ENCODE assay signal across 13 cellular contexts in the genomic region with DNA sequence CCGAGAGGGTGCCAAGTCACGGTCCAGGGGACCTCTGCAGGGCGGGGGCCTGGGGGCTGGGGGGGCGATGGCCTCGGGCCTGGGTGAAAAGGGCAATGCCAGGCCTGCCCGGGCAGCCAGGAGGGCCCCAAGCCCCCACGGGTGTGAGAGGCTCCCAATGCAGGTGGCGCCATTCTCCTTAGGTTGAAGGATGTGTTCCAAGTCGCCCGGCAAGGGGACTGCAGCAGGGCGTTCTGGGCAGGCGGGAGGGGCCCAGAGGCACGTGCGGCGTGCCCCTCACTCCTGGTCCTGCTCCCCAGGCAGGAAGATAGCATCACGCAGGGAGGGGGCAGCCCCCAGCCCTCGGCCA. TPM values are rescaled to one million over a fixed set of nuclear protein-coding genes. Genes with fewer than 3 reads are reported as not detected.
DNase-seq lines count a peak whose midpoint lies in the region; ATAC-seq and TF ChIP-seq lines count a peak whose summit lies in the region.
"Had no signal": no experiment of that assay in that cellular context is flagged by ENCODE, and none has a peak within 500 bp of the region (broad histone marks: within the 10 kb centered on the region; RNA-seq: fewer than 3 reads in every experiment).

No MANE protein-coding gene starts in this region.

- H3K4me1 ChIP-seq in CD8-positive, alpha-beta T cell (ENCODE audit: insufficient read depth, low read length), result peaks cover 21% of the 10 kb centered on the region
- no peaks in the 10 kb centered on the region for H3K4me1 ChIP-seq in GM23338 (ENCODE audit: insufficient read depth)
- peaks cover 0 to 13% (median 0%) of the 10 kb centered on the region in 3 donors for H3K4me1 ChIP-seq in gastroesophageal sphincter

- H3K9me3 Mint-ChIP-seq in CD8-positive, alpha-beta T cell, result no peaks in the 10 kb centered on the region
- no peaks in the 10 kb centered on the region for H3K9me3 Mint-ChIP-seq in GM23338
- H3K9me3 Mint-ChIP-seq in T-cell, result no peaks in the 10 kb centered on the region
- no peaks in the 10 kb centered on the region for H3K9me3 Mint-ChIP-seq in naive B cell
- no peaks in the 10 kb centered on the region for H3K9me3 Mint-ChIP-seq in natural killer cell treated with Interleukin-12 subunit alpha and Interleukin-12 subunit beta and Interleukin-15 and Interleukin-18, amount 100 ng/mL, for 72 hours
- H3K9me3 Mint-ChIP-seq: CD8-positive, alpha-beta memory T cell had no signal

- no peaks in the 10 kb centered on the region for H3K79me2 ChIP-seq in GM23338 (replicated peaks; ENCODE audit: insufficient read depth)

- H3K36me3 Mint-ChIP-seq in CD8-positive, alpha-beta T cell, result no peaks in the 10 kb centered on the region
- H3K36me3 Mint-ChIP-seq in GM23338 (ENCODE audit: low read depth) (no peaks in the 10 kb centered on the region), T-cell (no peaks in the 10 kb centered on the region), naive B cell (no peaks in the 10 kb centered on the region)
- no peaks in the 10 kb centered on the region for H3K36me3 Mint-ChIP-seq in natural killer cell treated with Interleukin-12 subunit alpha and Interleukin-12 subunit beta and Interleukin-15 and Interleukin-18, amount 100 ng/mL, for 72 hours
- H3K36me3 Mint-ChIP-seq: CD8-positive, alpha-beta memory T cell had no signal

- no peaks in the 10 kb centered on the region for H3K9me2 ChIP-seq in GM23338 (ENCODE audit: insufficient read depth)

- no peaks in the 10 kb centered on the region for H3K9me3 ChIP-seq in CD8-positive, alpha-beta T cell (ENCODE audit: low read length)
- no peaks in the 10 kb centered on the region for H3K9me3 ChIP-seq in gastroesophageal sphincter

- no peaks in the 10 kb centered on the region for H3K36me3 ChIP-seq in CD8-positive, alpha-beta T cell (ENCODE audit: insufficient read depth, low read length)
- H3K36me3 ChIP-seq in GM23338 (ENCODE audit: insufficient read depth) (no peaks in the 10 kb centered on the region), gastroesophageal sphincter (no peaks in the 10 kb centered on the region)

- peaks cover 10% of the 10 kb centered on the region for H3K4me1 Mint-ChIP-seq in CD8-positive, alpha-beta T cell (ENCODE audit: low read depth)
- H3K4me1 Mint-ChIP-seq in GM23338, result 0 out of 3 replicates have a peak, but pooled peaks cover 2% of the 10 kb centered on the region
- H3K4me1 Mint-ChIP-seq in T-cell, result peaks cover 7 to 15% (median 10%) of the 10 kb centered on the region in 3 donors
- H3K4me1 Mint-ChIP-seq in naive B cell, result peaks cover 12 to 20% (median 16%) of the 10 kb centered on the region in 3 donors
- peaks cover 0 to 5% of the 10 kb centered on the region in 2 donors for H3K4me1 Mint-ChIP-seq in natural killer cell treated with Interleukin-12 subunit alpha and Interleukin-12 subunit beta and Interleukin-15 and Interleukin-18, amount 100 ng/mL, for 72 hours (ENCODE audit: low read depth in 2 of 2)

- CTCF ChIA-PET in CD8-positive, alpha-beta T cell (lab: Charles Lee), result interaction anchor here (0.7 to 2.8 kb wide), 10 partner anchors 9 to 185 kb away, joined by 3 to 11 read pairs (median 5); no protein-coding TSS in a partner anchor
- CTCF ChIA-PET in T-cell (lab: Charles Lee), result no interaction called here

- H2AFZ ChIP-seq in GM23338, result peak overlapping the region; percentile 76; the same call in 1 of the 2 replicates
- H2AFZ ChIP-seq: GM23248 had no signal

- H3K4me3 Mint-ChIP-seq in CD8-positive, alpha-beta T cell, result no peak overlapping the region
- H3K4me3 Mint-ChIP-seq in GM23338, result no peak overlapping the region
- no peak overlapping the region for H3K4me3 Mint-ChIP-seq in T-cell
- H3K4me3 Mint-ChIP-seq in naive B cell, result peak overlapping the region in 1 of 8 donors; percentile 26
- no peak overlapping the region for H3K4me3 Mint-ChIP-seq in natural killer cell treated with Interleukin-12 subunit alpha and Interleukin-12 subunit beta and Interleukin-15 and Interleukin-18, amount 100 ng/mL, for 72 hours

- no CpG with 5 or more reads among the region's 17 CpGs for WGBS in gastroesophageal sphincter (ENCODE audit: low coverage in 1 of 2), 2 donors

- TF ChIP-seq POLR2A in gastroesophageal sphincter (IDR thresholded peaks at IDR 0.05), result no peak

- TF ChIP-seq EP300 in gastroesophageal sphincter (IDR thresholded peaks at IDR 0.05), result no peak

- no peak overlapping the region for H3K27ac ChIP-seq in CD8-positive, alpha-beta T cell (ENCODE audit: low read depth, low read length)
- H3K27ac ChIP-seq in GM23338 (ENCODE audit: low read depth) (no peak overlapping the region), gastroesophageal sphincter (no peak overlapping the region)
- H3K27ac ChIP-seq: GM23248, SK-N-MC had no signal

- POLR2A ChIA-PET in CD8-positive, alpha-beta T cell (lab: Charles Lee), result no interaction called here
- POLR2A ChIA-PET in T-cell (lab: Charles Lee), result no interaction called here

- no peak overlapping the region for H3K27ac Mint-ChIP-seq in CD8-positive, alpha-beta T cell
- no peak overlapping the region for H3K27ac Mint-ChIP-seq in GM23338
- H3K27ac Mint-ChIP-seq in T-cell, result no peak overlapping the region
- H3K27ac Mint-ChIP-seq in naive B cell, result peak overlapping the region in 1 of 6 donors; percentile 45
- no peak overlapping the region for H3K27ac Mint-ChIP-seq in natural killer cell treated with Interleukin-12 subunit alpha and Interleukin-12 subunit beta and Interleukin-15 and Interleukin-18, amount 100 ng/mL, for 72 hours

- H3K27me3 ChIP-seq in CD8-positive, alpha-beta T cell (ENCODE audit: insufficient read depth, low read length), result no peaks in the 10 kb centered on the region
- no peaks in the 10 kb centered on the region for H3K27me3 ChIP-seq in GM23338 (ENCODE audit: insufficient read depth)
- H3K27me3 ChIP-seq in gastroesophageal sphincter, result peaks cover 10% of the 10 kb centered on the region

- H4K20me1 ChIP-seq in GM23338 (replicated peaks; ENCODE audit: insufficient read depth), result no peaks in the 10 kb centered on the region

- no peak for TF ChIP-seq CTCF in CD8-positive, alpha-beta T cell (IDR thresholded peaks at IDR 0.05)
- TF ChIP-seq CTCF in GM23338 (conservative IDR thresholded peaks at IDR 0.05; ENCODE audit: low read depth in 2 of 2) (no peak), gastroesophageal sphincter (IDR thresholded peaks at IDR 0.05) (peak in 1 of 4 experiments; percentile 9)

- H3K4me2 ChIP-seq in GM23338, result no peak overlapping the region

- peak; percentile 22 for ATAC-seq in CD8-positive, alpha-beta T cell
- ATAC-seq in GM23338 (peak; percentile 15), T-cell (replicated peaks in 1 of 4) (peak in 3 of 4 experiments; percentile 13 to 27 (median 17)), naive B cell (ENCODE audit: low read depth in 2 of 2) (peak; percentile 9 to 11), gastroesophageal sphincter (no peak)
- no peak for ATAC-seq in natural killer cell treated with Interleukin-12 subunit alpha and Interleukin-12 subunit beta and Interleukin-15 and Interleukin-18, amount 100 ng/mL, for 72 hours

- no peak for DNase-seq in CD8-positive, alpha-beta T cell
- no peak for DNase-seq in GM23338 (ENCODE audit: low spot score)
- DNase-seq in T-cell, result peak in 2 of 34 experiments; percentile 15 to 32
- DNase-seq in naive B cell, result no peak
- no peak for DNase-seq in iPS-NIHi11 (ENCODE audit: low spot score)
- no peak for DNase-seq in natural killer cell treated with Interleukin-12 subunit alpha and Interleukin-12 subunit beta and Interleukin-15 and Interleukin-18, amount 100 ng/mL, for 72 hours (ENCODE audit: low spot score)
- DNase-seq: NCI-H524 treated with DMSO at 0.1 percent for 48 hours had no signal

- intact Hi-C loops in CD8-positive, alpha-beta T cell (cut with DNase I, micrococcal nuclease), result no loop called here

- no peaks in the 10 kb centered on the region for H3F3A ChIP-seq in GM23338 (replicated peaks; ENCODE audit: low read depth)

- no peaks in the 10 kb centered on the region for H3K27me3 Mint-ChIP-seq in CD8-positive, alpha-beta T cell (ENCODE audit: low read depth)
- peaks cover 3% of the 10 kb centered on the region for H3K27me3 Mint-ChIP-seq in GM23338 (ENCODE audit: insufficient read depth, low read depth, poor library complexity)
- peaks cover 0 to 5% of the 10 kb centered on the region in 2 donors for H3K27me3 Mint-ChIP-seq in T-cell
- H3K27me3 Mint-ChIP-seq in naive B cell, result peaks cover 0 to 7% (median 0%) of the 10 kb centered on the region in 3 donors
- H3K27me3 Mint-ChIP-seq in natural killer cell treated with Interleukin-12 subunit alpha and Interleukin-12 subunit beta and Interleukin-15 and Interleukin-18, amount 100 ng/mL, for 72 hours, result no peaks in the 10 kb centered on the region

- H3K4me3 ChIP-seq in CD8-positive, alpha-beta T cell (ENCODE audit: low read depth, low read length), result no peak overlapping the region
- no peak overlapping the region for H3K4me3 ChIP-seq in GM23338
- H3K4me3 ChIP-seq in gastroesophageal sphincter, result no peak overlapping the region
- H3K4me3 ChIP-seq: GM23248, SK-N-MC had no signal

RNA-seq across cellular contexts. Expression of a gene that starts 0.7 kb away (rescaled TPM):
- total RNA-seq in CD8-positive, alpha-beta T cell, result under 1 TPM in 1 of 2 experiments, not detected in 1; 0.60 TPM
- total RNA-seq in GM23338 (2014; rRNA removed; shearing (Covaris generic)), result not detected in 2 replicates
- polyA plus RNA-seq in GM23338 (2016; fragmentation: Nextera tagmentation; extraction: Ambion mirVana) (not detected in 2 replicates), naive B cell (ENCODE audit: low read depth in 6 of 6) (10 to 100 TPM in 2 of 6 donors, 1 to 10 TPM in 4; 3.9 to 12.2 (median 7.2) TPM)
- total RNA-seq in T-cell (under 1 TPM in 1 of 5 donors, not detected in 4; 0.39 TPM), gastroesophageal sphincter (1 to 10 TPM in 1 of 4 donors, not detected in 3; 1.0 TPM)
- 1 to 10 TPM in 1 of 2 donors, not detected in 1; 1.4 TPM for total RNA-seq in natural killer cell treated with Interleukin-12 subunit alpha and Interleukin-12 subunit beta and Interleukin-15 and Interleukin-18, amount 100 ng/mL, for 72 hours
- total RNA-seq: GM23248, pulmonary artery endothelial cell had no signal
- polyA plus RNA-seq: CD8-positive, alpha-beta memory T cell; GM23248 had no signal

RNA-seq across cellular contexts. Expression of a gene that starts 3.3 kb away (rescaled TPM):
- not detected for total RNA-seq in CD8-positive, alpha-beta T cell
- not detected in 2 replicates for total RNA-seq in GM23338 (2014; rRNA removed; shearing (Covaris generic))
- not detected in 2 replicates for polyA plus RNA-seq in GM23338 (2016; fragmentation: Nextera tagmentation; extraction: Ambion mirVana)
- not detected for total RNA-seq in T-cell
- not detected for polyA plus RNA-seq in naive B cell (ENCODE audit: low read depth in 6 of 6)
- 1 to 10 TPM in 1 of 4 donors, not detected in 3; 2.2 TPM for total RNA-seq in gastroesophageal sphincter
- total RNA-seq in natural killer cell treated with Interleukin-12 subunit alpha and Interleukin-12 subunit beta and Interleukin-15 and Interleukin-18, amount 100 ng/mL, for 72 hours, result not detected
- total RNA-seq: CD8-positive, alpha-beta memory T cell; GM23248; pulmonary artery endothelial cell had no signal
- polyA plus RNA-seq: CD8-positive, alpha-beta memory T cell; GM23248 had no signal

RNA-seq across cellular contexts. Expression of a gene that starts 14.8 kb away (rescaled TPM):
- total RNA-seq in CD8-positive, alpha-beta T cell, result 100 to 1,000 TPM; 190 to 191 TPM
- total RNA-seq in GM23338 (2014; rRNA removed; shearing (Covaris generic)), result not detected in 2 replicates
- 0.84 and 0.96 TPM in 2 replicates for polyA plus RNA-seq in GM23338 (2016; fragmentation: Nextera tagmentation; extraction: Ambion mirVana)
- 100 to 1,000 TPM; 286 to 514 (median 375) TPM for total RNA-seq in T-cell
- 100 to 1,000 TPM; 342 to 587 (median 422) TPM for polyA plus RNA-seq in naive B cell (ENCODE audit: low read depth in 6 of 6)
- total RNA-seq in gastroesophageal sphincter, result 100 to 1,000 TPM in 1 of 4 donors, 10 to 100 TPM in 3; 13.4 to 133 (median 47.7) TPM
- total RNA-seq in natural killer cell treated with Interleukin-12 subunit alpha and Interleukin-12 subunit beta and Interleukin-15 and Interleukin-18, amount 100 ng/mL, for 72 hours, result 100 to 1,000 TPM; 240 to 358 TPM
- total RNA-seq: GM23248, pulmonary artery endothelial cell had no signal

RNA-seq across cellular contexts. Expression of a gene that starts 53.6 kb away (rescaled TPM):
- total RNA-seq in CD8-positive, alpha-beta T cell, result not detected
- total RNA-seq in GM23338 (2014; rRNA removed; shearing (Covaris generic)), result 0.04 TPM in 1 of 2 replicates, not detected in the other
- polyA plus RNA-seq in GM23338 (2016; fragmentation: Nextera tagmentation; extraction: Ambion mirVana) (not detected in 2 replicates), naive B cell (ENCODE audit: low read depth in 6 of 6) (under 1 TPM in 4 of 6 donors, not detected in 2; 0.08 to 0.44 (median 0.16) TPM)
- total RNA-seq in T-cell (under 1 TPM in 2 of 5 donors, not detected in 3; 0.10 to 0.12 TPM), gastroesophageal sphincter (not detected)
- not detected for total RNA-seq in natural killer cell treated with Interleukin-12 subunit alpha and Interleukin-12 subunit beta and Interleukin-15 and Interleukin-18, amount 100 ng/mL, for 72 hours
- total RNA-seq: bronchial epithelial cell; CD8-positive, alpha-beta memory T cell; GM23248; pulmonary artery endothelial cell had no signal
- polyA plus RNA-seq: GM23248 had no signal

Comparison
In these comparisons a context has a peak if more than half of its experiments do, and no peak if none do; other contexts are left out.
1. ATAC-seq: peak in CD8-positive, alpha-beta T cell (single experiment), GM23338 (single experiment), T-cell (3 of 4) and naive B cell (2 of 2); none in gastroesophageal sphincter (single experiment) and natural killer cell treated with Interleukin-12 subunit alpha and Interleukin-12 subunit beta and Interleukin-15 and Interleukin-18, amount 100 ng/mL, for 72 hours (0 of 2).
2. RNA of a gene that starts 14.8 kb away (total RNA-seq): 286 to 514 TPM in T-cell, 240 to 358 TPM in natural killer cell treated with Interleukin-12 subunit alpha and Interleukin-12 subunit beta and Interleukin-15 and Interleukin-18, amount 100 ng/mL, for 72 hours, 190 to 191 TPM in CD8-positive, alpha-beta T cell and 13.4 to 133 TPM in gastroesophageal sphincter; not detected in GM23338; every median in the first group is over 10 times any median in the second.